Comparison of ENCODE assay signal across 8 cellular contexts in genomic region chr13:49219647-49220034, GRCh38. TPM values are rescaled to one million over a fixed set of nuclear protein-coding genes. Genes with fewer than 3 reads are reported as not detected.
DNase-seq lines count a peak whose midpoint lies in the region; ATAC-seq and TF ChIP-seq lines count a peak whose summit lies in the region.
"Had no signal": no experiment of that assay in that cellular context is flagged by ENCODE, and none has a peak within 500 bp of the region (broad histone marks: within the 10 kb centered on the region; RNA-seq: fewer than 3 reads in every experiment).

No MANE protein-coding gene starts in this region.

- H3K9ac ChIP-seq in SK-N-MC (ENCODE audit: insufficient read length): no peak overlapping the region
- H3K9ac ChIP-seq in skeletal muscle tissue (ENCODE audit: low read depth in 1 of 3, low read length in 3 of 3): no peak overlapping the region

- intact Hi-C loops in right cardiac atrium (cut with DNase I): no loop called here

- DNase-seq in GM13977 (ENCODE audit: low spot score) (peak; percentile 49), SK-N-MC (ENCODE audit: low read depth, low spot score) (no peak), right cardiac atrium (no peak), COLO668 (lab: John Stamatoyannopoulos, UW; ENCODE audit: unreplicated experiment) (no peak), GM10266 (ENCODE audit: extremely low spot score) (no peak)

- H3K27ac ChIP-seq in SK-N-MC: no peak overlapping the region
- no peak overlapping the region for H3K27ac ChIP-seq in right cardiac atrium (ENCODE audit: low read length)
- no peak overlapping the region for H3K27ac ChIP-seq in skeletal muscle tissue (ENCODE audit: low read depth, low read length)
- H3K27ac ChIP-seq: foreskin keratinocyte had no signal

- H3K27me3 ChIP-seq in right cardiac atrium (ENCODE audit: control insufficient read depth, insufficient read depth) (no peaks in the 10 kb centered on the region), skeletal muscle tissue (ENCODE audit: control insufficient read depth in 3 of 3, insufficient read depth in 3 of 3, low read length in 3 of 3) (peaks cover 43 to 57% (median 52%) of the 10 kb centered on the region in 3 donors)

- peaks cover 2% of the 10 kb centered on the region for H3K4me1 ChIP-seq in right cardiac atrium (ENCODE audit: control insufficient read depth, insufficient read depth, low read length)
- H3K4me1 ChIP-seq in skeletal muscle tissue (ENCODE audit: control insufficient read depth in 3 of 3, insufficient read depth in 3 of 3, low read length in 3 of 3): peaks cover 4 to 8% (median 7%) of the 10 kb centered on the region in 3 donors
- H3K4me1 ChIP-seq: foreskin keratinocyte had no signal

- H3K36me3 ChIP-seq in SK-N-MC (ENCODE audit: insufficient read depth, low read length) (no peaks in the 10 kb centered on the region), skeletal muscle tissue (ENCODE audit: control insufficient read depth in 3 of 3, insufficient read depth in 3 of 3, low read length in 3 of 3) (no peaks in the 10 kb centered on the region)

- WGBS in right cardiac atrium: 16% methylated on average over 17 of the region's 17 CpGs

- in situ Hi-C loops in GM13977 (cut with MboI; ENCODE audit: low pct_unique_long_range_greater_than_20kb, low sequenced_read_pairs, unreplicated experiment): no loop called here

- ATAC-seq in right cardiac atrium (no peak), HG03175 (IDR thresholded peaks at IDR 0.05; ENCODE audit: unreplicated experiment) (no peak)

- H3K9me3 ChIP-seq in SK-N-MC (ENCODE audit: low read depth, low read length): no peaks in the 10 kb centered on the region
- no peaks in the 10 kb centered on the region for H3K9me3 ChIP-seq in right cardiac atrium (ENCODE audit: control insufficient read depth, low read length)
- no peaks in the 10 kb centered on the region for H3K9me3 ChIP-seq in skeletal muscle tissue (ENCODE audit: control insufficient read depth in 3 of 3, low read length in 3 of 3)

- no peak for TF ChIP-seq CTCF in GM13977 (IDR thresholded peaks at IDR 0.05; ENCODE audit: extremely low read depth, insufficient read depth, missing control alignments)
- no peak for TF ChIP-seq CTCF in GM10266 (IDR thresholded peaks at IDR 0.05; ENCODE audit: control insufficient read depth, insufficient read depth, low read depth, missing control alignments)

- peak overlapping the region; percentile 77 for H3K4me3 ChIP-seq in SK-N-MC
- peak overlapping the region; percentile 69 for H3K4me3 ChIP-seq in right cardiac atrium (ENCODE audit: low read length)
- peak overlapping the region; percentile 30 to 70 (median 52) for H3K4me3 ChIP-seq in skeletal muscle tissue (ENCODE audit: low read length in 3 of 3)

RNA-seq across cellular contexts. Expression of gene MLNR, which starts 0.5 kb away (rescaled TPM):
- not detected for total RNA-seq in right cardiac atrium
- polyA plus RNA-seq in right cardiac atrium: not detected
- not detected for total RNA-seq in skeletal muscle tissue
- total RNA-seq: foreskin keratinocyte had no signal
- polyA plus RNA-seq: foreskin keratinocyte had no signal

RNA-seq across cellular contexts. Expression of gene CDADC1, which starts 28.1 kb away (rescaled TPM):
- total RNA-seq in right cardiac atrium (10 to 100 TPM in 1 of 4 donors, 1 to 10 TPM in 3; 5.6 to 10.9 (median 9.0) TPM), skeletal muscle tissue (5.7 TPM)
- polyA plus RNA-seq in right cardiac atrium: 5.9 TPM
